Comparison of ENCODE assay signal across 1 cellular context in genomic region chr6:107459283-107460073, GRCh38.
TF ChIP-seq lines count a peak whose summit lies in the region.

A gene with protein sequence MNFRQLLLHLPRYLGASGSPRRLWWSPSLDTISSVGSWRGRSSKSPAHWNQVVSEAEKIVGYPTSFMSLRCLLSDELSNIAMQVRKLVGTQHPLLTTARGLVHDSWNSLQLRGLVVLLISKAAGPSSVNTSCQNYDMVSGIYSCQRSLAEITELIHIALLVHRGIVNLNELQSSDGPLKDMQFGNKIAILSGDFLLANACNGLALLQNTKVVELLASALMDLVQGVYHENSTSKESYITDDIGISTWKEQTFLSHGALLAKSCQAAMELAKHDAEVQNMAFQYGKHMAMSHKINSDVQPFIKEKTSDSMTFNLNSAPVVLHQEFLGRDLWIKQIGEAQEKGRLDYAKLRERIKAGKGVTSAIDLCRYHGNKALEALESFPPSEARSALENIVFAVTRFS (minus strand): TSS chr6:107459564. CDS start chr6:107459285, 279 bp downstream.

TF ChIP-seq in WTC11, 78 proteins besides CTCF, POLR2A, EP300 and RAD21 (continued from another document):
- TF ChIP-seq, protein P1, sequence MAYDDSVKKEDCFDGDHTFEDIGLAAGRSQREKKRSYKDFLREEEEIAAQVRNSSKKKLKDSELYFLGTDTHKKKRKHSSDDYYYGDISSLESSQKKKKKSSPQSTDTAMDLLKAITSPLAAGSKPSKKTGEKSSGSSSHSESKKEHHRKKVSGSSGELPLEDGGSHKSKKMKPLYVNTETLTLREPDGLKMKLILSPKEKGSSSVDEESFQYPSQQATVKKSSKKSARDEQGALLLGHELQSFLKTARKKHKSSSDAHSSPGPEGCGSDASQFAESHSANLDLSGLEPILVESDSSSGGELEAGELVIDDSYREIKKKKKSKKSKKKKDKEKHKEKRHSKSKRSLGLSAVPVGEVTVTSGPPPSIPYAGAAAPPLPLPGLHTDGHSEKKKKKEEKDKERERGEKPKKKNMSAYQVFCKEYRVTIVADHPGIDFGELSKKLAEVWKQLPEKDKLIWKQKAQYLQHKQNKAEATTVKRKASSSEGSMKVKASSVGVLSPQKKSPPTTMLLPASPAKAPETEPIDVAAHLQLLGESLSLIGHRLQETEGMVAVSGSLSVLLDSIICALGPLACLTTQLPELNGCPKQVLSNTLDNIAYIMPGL (CRISPR knock-in tag; IDR thresholded peaks at IDR 0.05) = peak; percentile 82
- TF ChIP-seq CBFB (CRISPR knock-in tag; IDR thresholded peaks at IDR 0.05; ENCODE audit: low read depth) (peak; percentile 90; the same call in 1 of the 2 replicates), IRF2 (CRISPR knock-in tag; IDR thresholded peaks at IDR 0.05; ENCODE audit: borderline replicate concordance, low read depth) (no peak), AR (CRISPR knock-in tag; IDR thresholded peaks at IDR 0.05) (no peak), E2F1 (CRISPR knock-in tag; IDR thresholded peaks at IDR 0.05) (no peak)
TF ChIP-seq in WTC11: peak in this region for 15.
